In genomic region chr10:125640609-125641008, GRCh38 we compare ENCODE assay signal across 36 cellular contexts. TPM values are rescaled to one million over a fixed set of nuclear protein-coding genes. Genes with fewer than 3 reads are reported as not detected.
"Had no signal": no experiment of that assay in that cellular context is flagged by ENCODE, and none has a peak within 500 bp of the region (broad histone marks: within the 10 kb centered on the region; RNA-seq: fewer than 3 reads in every experiment).

No MANE protein-coding gene starts in this region.

- DNase-seq: activated B cell treated with CpG ODN at 0.5 μM for 24 hours; activated CD4-positive, alpha-beta T cell treated with anti-CD3 and anti-CD28 coated beads for 48 hours; activated CD4-positive, alpha-beta T cell treated with anti-CD3 and anti-CD28 coated beads, Interleukin-2, amount 50 U/mL, for 1 hour; activated CD4-positive, alpha-beta T cell treated with anti-CD3 and anti-CD28 coated beads, Interleukin-2, amount 50 U/mL, for 48 hours; activated CD8-positive, alpha-beta memory T cell treated with anti-CD3 and anti-CD28 coated beads for 24 hours; activated CD8-positive, alpha-beta T cell treated with anti-CD3 and anti-CD28 coated beads for 36 hours; activated effector memory CD4-positive, alpha-beta T cell treated with Interleukin-2 at 50 U/mL for 16 hours; activated gamma-delta T cell treated with Interleukin-2 at 50 U/mL for 16 hours; activated naive CD4-positive, alpha-beta T cell treated with anti-CD3 and anti-CD28 coated beads, Interleukin-2, amount 50 U/mL, for 16 hours; activated naive CD4-positive, alpha-beta T cell treated with Interleukin-2 at 50 U/mL for 16 hours; activated T-cell treated with anti-CD3 and anti-CD28 coated beads, Interleukin-2, amount 50 U/mL, for 4 hours; amniotic stem cell; anterior cingulate cortex; body of pancreas; central memory CD4-positive, alpha-beta T cell; cerebellar nuclear complex; colonic mucosa; effector CD8-positive, alpha-beta T cell; esophagus squamous epithelium; foreskin melanocyte; T-helper 1 cell; T-helper 17 cell; T1000; WERI-Rb-1 had no signal

- H3K36me3 ChIP-seq: colonic mucosa, esophagus squamous epithelium, gastroesophageal sphincter, WERI-Rb-1 had no signal

- H3K27ac ChIP-seq: body of pancreas, colonic mucosa, epithelial cell of prostate, esophagus squamous epithelium, gastroesophageal sphincter, WERI-Rb-1 had no signal

- H3K27me3 ChIP-seq: body of pancreas, colonic mucosa had no signal

- FAIRE-seq: endometrium, endothelial cell of umbilical vein had no signal

- H3K9me3 ChIP-seq: body of pancreas, colonic mucosa, esophagus squamous epithelium, gastroesophageal sphincter had no signal

- H3K4me3 ChIP-seq: body of pancreas, colonic mucosa, esophagus squamous epithelium, gastroesophageal sphincter had no signal

- ATAC-seq: activated CD4-positive, CD25-positive, alpha-beta regulatory T cell treated with anti-CD3 and anti-CD28 coated beads, Interleukin-2, amount 50 U/mL, for 24 hours; activated CD8-positive, alpha-beta T cell treated with anti-CD3 and anti-CD28 coated beads for 36 hours; activated T-cell treated with anti-CD3 and anti-CD28 coated beads, Interleukin-2, amount 50 U/mL, for 4 hours; activated T-helper 17 cell treated with anti-CD3 and anti-CD28 coated beads, Interleukin-2, amount 50 U/mL, for 72 hours; body of pancreas; gastroesophageal sphincter; T-helper 17 cell had no signal

- H3K4me1 ChIP-seq: body of pancreas, colonic mucosa, esophagus squamous epithelium, gastroesophageal sphincter had no signal

RNA-seq across cellular contexts. Expression of gene TEX36, which starts 42.4 kb away (rescaled TPM):
- total RNA-seq: activated B cell treated with CpG ODN at 0.5 μM for 24 hours; activated CD8-positive, alpha-beta T cell treated with anti-CD3 and anti-CD28 coated beads for 36 hours; activated T-cell treated with anti-CD3 and anti-CD28 coated beads, Interleukin-2, amount 50 U/mL, for 4 hours; activated T-helper 17 cell treated with anti-CD3 and anti-CD28 coated beads, Interleukin-2, amount 50 U/mL, for 72 hours; body of pancreas; colonic mucosa; dermis microvascular lymphatic vessel endothelial cell; endothelial cell of umbilical vein; esophagus squamous epithelium; fibroblast of lung; fibroblast of villous mesenchyme; gastroesophageal sphincter; glomerular endothelial cell; T-helper 17 cell had no signal
- polyA plus RNA-seq: adipose tissue, endothelial cell of umbilical vein, esophagus, fibroblast of lung had no signal
